Comparison of ENCODE assay signal across 9 cellular contexts in genomic region chr2:12965540-12966269, GRCh38.
DNase-seq lines count a peak whose midpoint lies in the region; ATAC-seq, FAIRE-seq and TF ChIP-seq lines count a peak whose summit lies in the region.
"Had no signal": no experiment of that assay in that cellular context is flagged by ENCODE, and none has a peak within 500 bp of the region (broad histone marks: within the 10 kb centered on the region; RNA-seq: fewer than 3 reads in every experiment).

No MANE protein-coding gene starts in this region.

- TF ChIP-seq CTCF in BE2C (IDR thresholded peaks at IDR 0.05; ENCODE audit: low read depth, low read length), result no peak
- no peak for TF ChIP-seq CTCF in keratinocyte (optimal IDR thresholded peaks at IDR 0.05 in 1 of 3, IDR thresholded peaks at IDR 0.05 in 1 of 3, conservative IDR thresholded peaks at IDR 0.05 in 1 of 3; ENCODE audit: extremely low read depth in 1 of 3, insufficient read depth in 2 of 3, low read length in 3 of 3)

- peak overlapping the region; percentile 2 for H3K4me2 ChIP-seq in keratinocyte (ENCODE audit: control insufficient read depth, extremely low read depth, insufficient read depth, low read depth, low read length)

- no peaks in the 10 kb centered on the region for H3K9me3 ChIP-seq in BE2C
- H3K9me3 ChIP-seq in keratinocyte (ENCODE audit: control insufficient read depth, low read depth, low read length), result no peaks in the 10 kb centered on the region
- H3K9me3 ChIP-seq: esophagus muscularis mucosa had no signal

- no peaks in the 10 kb centered on the region for H3K9me1 ChIP-seq in keratinocyte (ENCODE audit: control insufficient read depth, extremely low read depth, insufficient read depth, low read length)

- dilution Hi-C loops in keratinocyte (cut with MboI; ENCODE audit: extremely low pct_ligation_motif_present, low sequenced_read_pairs), result no loop called here

- H3K36me3 ChIP-seq in BE2C (no peaks in the 10 kb centered on the region), keratinocyte (ENCODE audit: control insufficient read depth in 2 of 2, extremely low read depth in 1 of 2, insufficient read depth in 2 of 2, low read length in 2 of 2) (no peaks in the 10 kb centered on the region)
- H3K36me3 ChIP-seq: esophagus muscularis mucosa had no signal

- no peak overlapping the region for H3K27ac ChIP-seq in keratinocyte (ENCODE audit: control insufficient read depth, insufficient read depth, low read length)
- H3K27ac ChIP-seq: esophagus muscularis mucosa had no signal

- peak overlapping the region; percentile 58 for H3K4me3 Mint-ChIP-seq in activated CD8-positive, alpha-beta T cell treated with anti-CD3 and anti-CD28 coated beads, Interleukin-2, amount 10 ng/mL, durations not matched to agents 7 days and 5 days

- H3K27me3 Mint-ChIP-seq in activated CD8-positive, alpha-beta T cell treated with anti-CD3 and anti-CD28 coated beads, Interleukin-2, amount 10 ng/mL, durations not matched to agents 7 days and 5 days (ENCODE audit: low read depth), result peaks cover 7% of the 10 kb centered on the region

- DNase-seq in BE2C (peak; percentile 25), HPDE6-E6E7 (ENCODE audit: extremely low spot score) (peak; percentile 43), keratinocyte (ENCODE audit: low read depth, low spot score) (no peak), NCI-H1436 treated with DMSO at 0.1 percent for 48 hours (lab: John Stamatoyannopoulos, UW) (no peak)
- no peak for DNase-seq in activated CD8-positive, alpha-beta T cell treated with anti-CD3 and anti-CD28 coated beads, Interleukin-2, amount 10 ng/mL, durations not matched to agents 7 days and 5 days
- no peak for DNase-seq in activated effector memory CD4-positive, alpha-beta T cell treated with Interleukin-2 at 50 U/mL for 16 hours

- no peak overlapping the region for H3K9ac ChIP-seq in keratinocyte (ENCODE audit: control insufficient read depth, extremely low read depth, insufficient read depth, low read length)

- H3K27me3 ChIP-seq in BE2C, result no peaks in the 10 kb centered on the region
- no peaks in the 10 kb centered on the region for H3K27me3 ChIP-seq in keratinocyte (ENCODE audit: control insufficient read depth, extremely low read depth, insufficient read depth, low read length)
- H3K27me3 ChIP-seq: esophagus muscularis mucosa had no signal

- H3K4me3 ChIP-seq in BE2C (ENCODE audit: low read depth, low read length), result peak overlapping the region; percentile 16
- H3K4me3 ChIP-seq in keratinocyte (ENCODE audit: control insufficient read depth in 2 of 3, extremely low read depth in 1 of 3, insufficient read depth in 2 of 3, low read depth in 1 of 3, low read length in 3 of 3), result no peak overlapping the region
- H3K4me3 ChIP-seq: esophagus muscularis mucosa had no signal

- FAIRE-seq in keratinocyte (lab: Jason Lieb, UNC), result peak; percentile 86

- H3K4me1 Mint-ChIP-seq in activated CD8-positive, alpha-beta T cell treated with anti-CD3 and anti-CD28 coated beads, Interleukin-2, amount 10 ng/mL, durations not matched to agents 7 days and 5 days (ENCODE audit: low read depth), result peaks cover 54% of the 10 kb centered on the region

- no peak overlapping the region for H2AFZ ChIP-seq in keratinocyte (ENCODE audit: control insufficient read depth, low read length)

- H3K36me3 Mint-ChIP-seq in activated CD8-positive, alpha-beta T cell treated with anti-CD3 and anti-CD28 coated beads, Interleukin-2, amount 10 ng/mL, durations not matched to agents 7 days and 5 days (ENCODE audit: low read depth), result peaks cover 38% of the 10 kb centered on the region

- no peaks in the 10 kb centered on the region for H3K79me2 ChIP-seq in keratinocyte (ENCODE audit: control insufficient read depth, insufficient read depth, low read length)

- H3K9me3 Mint-ChIP-seq in activated CD8-positive, alpha-beta T cell treated with anti-CD3 and anti-CD28 coated beads, Interleukin-2, amount 10 ng/mL, durations not matched to agents 7 days and 5 days (ENCODE audit: insufficient read depth), result peaks cover 20% of the 10 kb centered on the region

- ATAC-seq in activated CD8-positive, alpha-beta T cell treated with anti-CD3 and anti-CD28 coated beads, Interleukin-2, amount 10 ng/mL, durations not matched to agents 7 days and 5 days, result peak; percentile 97
- no peak for ATAC-seq in GM21423 (IDR thresholded peaks at IDR 0.05; ENCODE audit: unreplicated experiment)
- ATAC-seq in GM18868 (IDR thresholded peaks at IDR 0.05; ENCODE audit: unreplicated experiment), result no peak

- POLR2A ChIA-PET in activated CD8-positive, alpha-beta T cell treated with anti-CD3 and anti-CD28 coated beads, Interleukin-2, amount 10 ng/mL, durations not matched to agents 7 days and 5 days (lab: Charles Lee), result no interaction called here

- CTCF ChIA-PET in activated CD8-positive, alpha-beta T cell treated with anti-CD3 and anti-CD28 coated beads, Interleukin-2, amount 10 ng/mL, durations not matched to agents 7 days and 5 days (lab: Charles Lee), result interaction anchor here (1.1 to 1.6 kb wide), 3 partner anchors 16 to 248 kb away, joined by 3 to 4 read pairs (median 3); no protein-coding TSS in a partner anchor

- peak overlapping the region; percentile 68 for H3K27ac Mint-ChIP-seq in activated CD8-positive, alpha-beta T cell treated with anti-CD3 and anti-CD28 coated beads, Interleukin-2, amount 10 ng/mL, durations not matched to agents 7 days and 5 days

- no peaks in the 10 kb centered on the region for H4K20me1 ChIP-seq in keratinocyte (ENCODE audit: control insufficient read depth, extremely low read depth, insufficient read depth, low read length)

- H3K4me1 ChIP-seq in BE2C, result peaks cover 29% of the 10 kb centered on the region
- peaks cover 13% of the 10 kb centered on the region for H3K4me1 ChIP-seq in keratinocyte (ENCODE audit: control insufficient read depth, extremely low read depth, insufficient read depth, low read length)

Comparison
In these comparisons a context has a peak if more than half of its experiments do, and no peak if none do; other contexts are left out.
1. DNase-seq: peak in BE2C (single experiment) and HPDE6-E6E7 (single experiment); none in activated CD8-positive, alpha-beta T cell treated with anti-CD3 and anti-CD28 coated beads, Interleukin-2, amount 10 ng/mL, durations not matched to agents 7 days and 5 days (single experiment), keratinocyte (single experiment), NCI-H1436 treated with DMSO at 0.1 percent for 48 hours (single experiment) and activated effector memory CD4-positive, alpha-beta T cell treated with Interleukin-2 at 50 U/mL for 16 hours (single experiment).